Comparison of ENCODE assay signal across 1 cellular context in the genomic region with DNA sequence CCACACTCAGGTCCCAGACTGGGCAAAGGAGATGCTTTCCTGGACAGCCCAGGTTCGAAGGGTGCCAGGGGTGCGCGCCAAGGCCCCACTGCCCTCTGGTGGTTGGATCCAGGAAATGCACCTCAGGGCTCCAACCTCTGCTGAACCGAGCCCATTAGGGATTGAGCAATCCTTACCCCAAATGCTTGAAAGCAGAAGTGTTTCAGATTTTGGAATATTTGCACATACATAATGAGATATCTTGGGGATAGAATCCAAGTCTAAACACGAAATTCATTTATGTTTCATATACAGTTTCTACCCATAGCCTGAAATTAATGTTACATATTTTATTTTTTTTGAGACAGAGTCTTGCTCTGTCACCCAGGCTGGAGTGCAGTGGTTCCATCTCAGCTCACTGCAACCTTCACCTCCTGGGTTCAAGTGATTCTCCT.
TF ChIP-seq lines count a peak whose summit lies in the region.

No MANE protein-coding gene starts in this region.

TF ChIP-seq in HepG2, 621 proteins besides CTCF, POLR2A, EP300 and RAD21 (continued from another document and continues in another):
- TF ChIP-seq KAT8 (CRISPR knock-in tag; IDR thresholded peaks at IDR 0.05): no peak
- TF ChIP-seq, protein P1, sequence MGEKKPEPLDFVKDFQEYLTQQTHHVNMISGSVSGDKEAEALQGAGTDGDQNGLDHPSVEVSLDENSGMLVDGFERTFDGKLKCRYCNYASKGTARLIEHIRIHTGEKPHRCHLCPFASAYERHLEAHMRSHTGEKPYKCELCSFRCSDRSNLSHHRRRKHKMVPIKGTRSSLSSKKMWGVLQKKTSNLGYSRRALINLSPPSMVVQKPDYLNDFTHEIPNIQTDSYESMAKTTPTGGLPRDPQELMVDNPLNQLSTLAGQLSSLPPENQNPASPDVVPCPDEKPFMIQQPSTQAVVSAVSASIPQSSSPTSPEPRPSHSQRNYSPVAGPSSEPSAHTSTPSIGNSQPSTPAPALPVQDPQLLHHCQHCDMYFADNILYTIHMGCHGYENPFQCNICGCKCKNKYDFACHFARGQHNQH (CRISPR knock-in tag; IDR thresholded peaks at IDR 0.05): peak; percentile 59; the same call in 1 of the 2 replicates
- TF ChIP-seq, protein P2, sequence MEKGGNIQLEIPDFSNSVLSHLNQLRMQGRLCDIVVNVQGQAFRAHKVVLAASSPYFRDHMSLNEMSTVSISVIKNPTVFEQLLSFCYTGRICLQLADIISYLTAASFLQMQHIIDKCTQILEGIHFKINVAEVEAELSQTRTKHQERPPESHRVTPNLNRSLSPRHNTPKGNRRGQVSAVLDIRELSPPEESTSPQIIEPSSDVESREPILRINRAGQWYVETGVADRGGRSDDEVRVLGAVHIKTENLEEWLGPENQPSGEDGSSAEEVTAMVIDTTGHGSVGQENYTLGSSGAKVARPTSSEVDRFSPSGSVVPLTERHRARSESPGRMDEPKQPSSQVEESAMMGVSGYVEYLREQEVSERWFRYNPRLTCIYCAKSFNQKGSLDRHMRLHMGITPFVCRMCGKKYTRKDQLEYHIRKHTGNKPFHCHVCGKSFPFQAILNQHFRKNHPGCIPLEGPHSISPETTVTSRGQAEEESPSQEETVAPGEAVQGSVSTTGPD (CRISPR knock-in tag; IDR thresholded peaks at IDR 0.05): no peak
- TF ChIP-seq TEAD3 (CRISPR knock-in tag; optimal IDR thresholded peaks at IDR 0.05; ENCODE audit: borderline replicate concordance): peak; percentile 45
- 0 out of 2 replicates have a peak, but pooled peaks have one; percentile 2 for TF ChIP-seq ZNF501 (CRISPR knock-in tag; IDR thresholded peaks at IDR 0.05)
- no peak for TF ChIP-seq CHCHD3 (CRISPR knock-in tag; IDR thresholded peaks at IDR 0.05)
- peak; percentile 50; the same call in 1 of the 2 replicates for TF ChIP-seq GATAD2A (CRISPR knock-in tag; IDR thresholded peaks at IDR 0.05)
- no peak for TF ChIP-seq MZF1 (CRISPR knock-in tag; IDR thresholded peaks at IDR 0.05; ENCODE audit: borderline replicate concordance)
- no peak for TF ChIP-seq ZNF616 (CRISPR knock-in tag; IDR thresholded peaks at IDR 0.05; ENCODE audit: low read depth)
- no peak for TF ChIP-seq PRDM4 (CRISPR knock-in tag; IDR thresholded peaks at IDR 0.05; ENCODE audit: borderline replicate concordance)
- TF ChIP-seq HNRNPL (IDR thresholded peaks at IDR 0.05; ENCODE audit: low read depth, low read length): no peak
- TF ChIP-seq BORCS8-MEF2B (CRISPR knock-in tag; IDR thresholded peaks at IDR 0.05): no peak
- TF ChIP-seq KLF16 (CRISPR knock-in tag; IDR thresholded peaks at IDR 0.05): no peak
- TF ChIP-seq IRX3 (CRISPR knock-in tag; IDR thresholded peaks at IDR 0.05; ENCODE audit: borderline replicate concordance, low read depth): no peak
- no peak for TF ChIP-seq FOXP1 (IDR thresholded peaks at IDR 0.05)
- TF ChIP-seq FOXP1 (CRISPR knock-in tag; IDR thresholded peaks at IDR 0.05): no peak
- TF ChIP-seq CBFB (CRISPR knock-in tag; IDR thresholded peaks at IDR 0.05): no peak
- no peak for TF ChIP-seq SP140L (CRISPR knock-in tag; IDR thresholded peaks at IDR 0.05; ENCODE audit: borderline replicate concordance)
- TF ChIP-seq, protein P3, sequence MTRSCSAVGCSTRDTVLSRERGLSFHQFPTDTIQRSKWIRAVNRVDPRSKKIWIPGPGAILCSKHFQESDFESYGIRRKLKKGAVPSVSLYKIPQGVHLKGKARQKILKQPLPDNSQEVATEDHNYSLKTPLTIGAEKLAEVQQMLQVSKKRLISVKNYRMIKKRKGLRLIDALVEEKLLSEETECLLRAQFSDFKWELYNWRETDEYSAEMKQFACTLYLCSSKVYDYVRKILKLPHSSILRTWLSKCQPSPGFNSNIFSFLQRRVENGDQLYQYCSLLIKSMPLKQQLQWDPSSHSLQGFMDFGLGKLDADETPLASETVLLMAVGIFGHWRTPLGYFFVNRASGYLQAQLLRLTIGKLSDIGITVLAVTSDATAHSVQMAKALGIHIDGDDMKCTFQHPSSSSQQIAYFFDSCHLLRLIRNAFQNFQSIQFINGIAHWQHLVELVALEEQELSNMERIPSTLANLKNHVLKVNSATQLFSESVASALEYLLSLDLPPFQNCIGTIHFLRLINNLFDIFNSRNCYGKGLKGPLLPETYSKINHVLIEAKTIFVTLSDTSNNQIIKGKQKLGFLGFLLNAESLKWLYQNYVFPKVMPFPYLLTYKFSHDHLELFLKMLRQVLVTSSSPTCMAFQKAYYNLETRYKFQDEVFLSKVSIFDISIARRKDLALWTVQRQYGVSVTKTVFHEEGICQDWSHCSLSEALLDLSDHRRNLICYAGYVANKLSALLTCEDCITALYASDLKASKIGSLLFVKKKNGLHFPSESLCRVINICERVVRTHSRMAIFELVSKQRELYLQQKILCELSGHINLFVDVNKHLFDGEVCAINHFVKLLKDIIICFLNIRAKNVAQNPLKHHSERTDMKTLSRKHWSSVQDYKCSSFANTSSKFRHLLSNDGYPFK (CRISPR knock-in tag; IDR thresholded peaks at IDR 0.05; ENCODE audit: borderline replicate concordance): no peak
- TF ChIP-seq, protein P4, sequence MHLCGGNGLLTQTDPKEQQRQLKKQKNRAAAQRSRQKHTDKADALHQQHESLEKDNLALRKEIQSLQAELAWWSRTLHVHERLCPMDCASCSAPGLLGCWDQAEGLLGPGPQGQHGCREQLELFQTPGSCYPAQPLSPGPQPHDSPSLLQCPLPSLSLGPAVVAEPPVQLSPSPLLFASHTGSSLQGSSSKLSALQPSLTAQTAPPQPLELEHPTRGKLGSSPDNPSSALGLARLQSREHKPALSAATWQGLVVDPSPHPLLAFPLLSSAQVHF (CRISPR knock-in tag; IDR thresholded peaks at IDR 0.05): no peak
- no peak for TF ChIP-seq KAT2B (IDR thresholded peaks at IDR 0.05; ENCODE audit: borderline replicate concordance, low read depth, low read length)
- no peak for TF ChIP-seq GABPA (IDR thresholded peaks at IDR 0.05; ENCODE audit: low read depth, low read length)
- no peak for TF ChIP-seq GABPA (CRISPR knock-in tag; IDR thresholded peaks at IDR 0.05; ENCODE audit: low read depth)
- no peak for TF ChIP-seq JUND (CRISPR knock-in tag; IDR thresholded peaks at IDR 0.05)
- no peak for TF ChIP-seq ZNF747 (CRISPR knock-in tag; IDR thresholded peaks at IDR 0.05; ENCODE audit: borderline replicate concordance)
- TF ChIP-seq ZFY (CRISPR knock-in tag; IDR thresholded peaks at IDR 0.05): no peak
- 0 out of 2 replicates have a peak, but pooled peaks have one; percentile 38 for TF ChIP-seq CCDC6 (CRISPR knock-in tag; IDR thresholded peaks at IDR 0.05)
- TF ChIP-seq SRY (CRISPR knock-in tag; IDR thresholded peaks at IDR 0.05): no peak
- TF ChIP-seq NR2F6 (IDR thresholded peaks at IDR 0.05): no peak
- peak; percentile 35; the same call in 1 of the 2 replicates for TF ChIP-seq NR2F6 (CRISPR knock-in tag; IDR thresholded peaks at IDR 0.05)
- no peak for TF ChIP-seq HNRNPH1 (optimal IDR thresholded peaks at IDR 0.05; ENCODE audit: low read depth, low read length)
- TF ChIP-seq, protein P5, sequence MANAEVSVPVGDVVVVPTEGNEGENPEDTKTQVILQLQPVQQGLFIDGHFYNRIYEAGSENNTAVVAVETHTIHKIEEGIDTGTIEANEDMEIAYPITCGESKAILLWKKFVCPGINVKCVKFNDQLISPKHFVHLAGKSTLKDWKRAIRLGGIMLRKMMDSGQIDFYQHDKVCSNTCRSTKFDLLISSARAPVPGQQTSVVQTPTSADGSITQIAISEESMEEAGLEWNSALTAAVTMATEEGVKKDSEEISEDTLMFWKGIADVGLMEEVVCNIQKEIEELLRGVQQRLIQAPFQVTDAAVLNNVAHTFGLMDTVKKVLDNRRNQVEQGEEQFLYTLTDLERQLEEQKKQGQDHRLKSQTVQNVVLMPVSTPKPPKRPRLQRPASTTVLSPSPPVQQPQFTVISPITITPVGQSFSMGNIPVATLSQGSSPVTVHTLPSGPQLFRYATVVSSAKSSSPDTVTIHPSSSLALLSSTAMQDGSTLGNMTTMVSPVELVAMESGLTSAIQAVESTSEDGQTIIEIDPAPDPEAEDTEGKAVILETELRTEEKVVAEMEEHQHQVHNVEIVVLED (CRISPR knock-in tag; IDR thresholded peaks at IDR 0.05; ENCODE audit: borderline replicate concordance): no peak
- TF ChIP-seq, protein P6, sequence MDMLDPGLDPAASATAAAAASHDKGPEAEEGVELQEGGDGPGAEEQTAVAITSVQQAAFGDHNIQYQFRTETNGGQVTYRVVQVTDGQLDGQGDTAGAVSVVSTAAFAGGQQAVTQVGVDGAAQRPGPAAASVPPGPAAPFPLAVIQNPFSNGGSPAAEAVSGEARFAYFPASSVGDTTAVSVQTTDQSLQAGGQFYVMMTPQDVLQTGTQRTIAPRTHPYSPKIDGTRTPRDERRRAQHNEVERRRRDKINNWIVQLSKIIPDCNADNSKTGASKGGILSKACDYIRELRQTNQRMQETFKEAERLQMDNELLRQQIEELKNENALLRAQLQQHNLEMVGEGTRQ (IDR thresholded peaks at IDR 0.05; ENCODE audit: low read depth, low read length): no peak
- TF ChIP-seq, protein P6 (CRISPR knock-in tag; IDR thresholded peaks at IDR 0.05; ENCODE audit: borderline replicate concordance): no peak
- TF ChIP-seq NBN (conservative IDR thresholded peaks at IDR 0.05): no peak
- TF ChIP-seq ZNF788 (CRISPR knock-in tag; IDR thresholded peaks at IDR 0.05; ENCODE audit: borderline replicate concordance): no peak; the same call in 1 of the 2 replicates
- TF ChIP-seq RFXANK (CRISPR knock-in tag; IDR thresholded peaks at IDR 0.05): no peak
- no peak for TF ChIP-seq CHD4 (IDR thresholded peaks at IDR 0.05; ENCODE audit: borderline replicate concordance, low read length)
- TF ChIP-seq MTF1 (CRISPR knock-in tag; IDR thresholded peaks at IDR 0.05): no peak
- TF ChIP-seq, protein P7, sequence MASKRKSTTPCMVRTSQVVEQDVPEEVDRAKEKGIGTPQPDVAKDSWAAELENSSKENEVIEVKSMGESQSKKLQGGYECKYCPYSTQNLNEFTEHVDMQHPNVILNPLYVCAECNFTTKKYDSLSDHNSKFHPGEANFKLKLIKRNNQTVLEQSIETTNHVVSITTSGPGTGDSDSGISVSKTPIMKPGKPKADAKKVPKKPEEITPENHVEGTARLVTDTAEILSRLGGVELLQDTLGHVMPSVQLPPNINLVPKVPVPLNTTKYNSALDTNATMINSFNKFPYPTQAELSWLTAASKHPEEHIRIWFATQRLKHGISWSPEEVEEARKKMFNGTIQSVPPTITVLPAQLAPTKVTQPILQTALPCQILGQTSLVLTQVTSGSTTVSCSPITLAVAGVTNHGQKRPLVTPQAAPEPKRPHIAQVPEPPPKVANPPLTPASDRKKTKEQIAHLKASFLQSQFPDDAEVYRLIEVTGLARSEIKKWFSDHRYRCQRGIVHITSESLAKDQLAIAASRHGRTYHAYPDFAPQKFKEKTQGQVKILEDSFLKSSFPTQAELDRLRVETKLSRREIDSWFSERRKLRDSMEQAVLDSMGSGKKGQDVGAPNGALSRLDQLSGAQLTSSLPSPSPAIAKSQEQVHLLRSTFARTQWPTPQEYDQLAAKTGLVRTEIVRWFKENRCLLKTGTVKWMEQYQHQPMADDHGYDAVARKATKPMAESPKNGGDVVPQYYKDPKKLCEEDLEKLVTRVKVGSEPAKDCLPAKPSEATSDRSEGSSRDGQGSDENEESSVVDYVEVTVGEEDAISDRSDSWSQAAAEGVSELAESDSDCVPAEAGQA (IDR thresholded peaks at IDR 0.05; ENCODE audit: low read depth): no peak
- TF ChIP-seq, protein P7 (CRISPR knock-in tag; IDR thresholded peaks at IDR 0.05; ENCODE audit: borderline replicate concordance): no peak
- TF ChIP-seq HHEX (CRISPR knock-in tag; IDR thresholded peaks at IDR 0.05): no peak
- no peak for TF ChIP-seq PBX2 (CRISPR knock-in tag; IDR thresholded peaks at IDR 0.05)
- TF ChIP-seq ZBTB3 (CRISPR knock-in tag; IDR thresholded peaks at IDR 0.05; ENCODE audit: borderline replicate concordance, low read depth): no peak
